8 cellular contexts compared by ENCODE assay signal in genomic region chr4:6917445-6918241, GRCh38. TPM values are rescaled to one million over a fixed set of nuclear protein-coding genes. Genes with fewer than 3 reads are reported as not detected.
A peak's percentile ranks its signal among the peaks of the same experiment; 100 is the strongest.
DNase-seq lines count a peak whose midpoint lies in the region; ATAC-seq and TF ChIP-seq lines count a peak whose summit lies in the region.

No MANE protein-coding gene starts in this region.

- H3K36me3 ChIP-seq in heart left ventricle: no peaks in the 10 kb centered on the region

- intact Hi-C loops in heart left ventricle (cut with DNase I): loop anchor here in 2 of 10 donors (10.0 kb wide), 2 partner anchors 67 to 137 kb away; no protein-coding TSS in a partner anchor

- H3K27me3 ChIP-seq in heart left ventricle: no peaks in the 10 kb centered on the region

- H3K4me3 ChIP-seq in heart left ventricle: peak overlapping the region in 1 of 12 donors; percentile 25
- H3K4me3 ChIP-seq in retinal pigment epithelial cell (ENCODE audit: low read length): peak overlapping the region; percentile 2

- H3K27ac ChIP-seq in heart left ventricle: peak overlapping the region in 8 of 12 donors; percentile 1 to 93 (median 28)

- no peak for TF ChIP-seq POLR2A in heart left ventricle (IDR thresholded peaks at IDR 0.05)

- peak; percentile 58 for DNase-seq in stimulated activated CD4-positive, alpha-beta T cell treated with anti-CD3 and anti-CD28 coated beads, Interleukin-15, amount 100 ng/mL, for 24 hours
- DNase-seq in stimulated activated CD4-positive, alpha-beta T cell treated with anti-CD3 and anti-CD28 coated beads, Interleukin-12 subunit alpha, Interleukin-12 subunit beta, amount 100 ng/mL, for 4 hours: no peak
- DNase-seq in NCI-H524 (lab: John Stamatoyannopoulos, UW) (peak; percentile 71 to 80), heart left ventricle (peak; percentile 46 to 86 (median 73)), retinal pigment epithelial cell (ENCODE audit: low read depth) (peak; percentile 66), globus pallidus (ENCODE audit: low spot score) (no peak)
- DNase-seq in activated naive CD4-positive, alpha-beta T cell treated with anti-CD3 and anti-CD28 coated beads, Interleukin-2, amount 50 U/mL, for 16 hours: peak; percentile 54

- ATAC-seq in HG03175 (IDR thresholded peaks at IDR 0.05; ENCODE audit: unreplicated experiment): peak; percentile 95
- ATAC-seq in heart left ventricle: peak; percentile 54 to 84 (median 76)

- peaks cover 0 to 84% (median 25%) of the 10 kb centered on the region in 12 donors for H3K4me1 ChIP-seq in heart left ventricle

- no peaks in the 10 kb centered on the region for H3K9me3 ChIP-seq in heart left ventricle

- TF ChIP-seq CTCF in heart left ventricle (IDR thresholded peaks at IDR 0.05) (peak in 9 of 12 donors; percentile 23 to 55 (median 37)), retinal pigment epithelial cell (conservative IDR thresholded peaks at IDR 0.05; ENCODE audit: low read depth, low read length) (peak; percentile 70)

- WGBS in heart left ventricle, 4 donors: 34 to 48% (median 47%) methylated on average over 15 to 18 of the region's 18 CpGs

RNA-seq across cellular contexts. Expression of gene TBC1D14, which starts 8.0 kb away (rescaled TPM):
- total RNA-seq in heart left ventricle: 10 to 100 TPM; 31.3 to 51.0 (median 34.5) TPM
- polyA plus RNA-seq in heart left ventricle: 10 to 100 TPM in 1 of 2 donors, 1 to 10 TPM in 1; 9.8 to 32.0 TPM

Comparison
In these comparisons a context has a peak if more than half of its experiments do, and no peak if none do; other contexts are left out.
1. DNase-seq: peak in stimulated activated CD4-positive, alpha-beta T cell treated with anti-CD3 and anti-CD28 coated beads, Interleukin-15, amount 100 ng/mL, for 24 hours (single experiment), NCI-H524 (2 of 2), activated naive CD4-positive, alpha-beta T cell treated with anti-CD3 and anti-CD28 coated beads, Interleukin-2, amount 50 U/mL, for 16 hours (single experiment), heart left ventricle (5 of 5) and retinal pigment epithelial cell (single experiment); none in stimulated activated CD4-positive, alpha-beta T cell treated with anti-CD3 and anti-CD28 coated beads, Interleukin-12 subunit alpha, Interleukin-12 subunit beta, amount 100 ng/mL, for 4 hours (single experiment) and globus pallidus (single experiment).